Comparison of ENCODE assay signal across 8 cellular contexts in genomic region chr12:52151859-52152783, GRCh38. TPM values are rescaled to one million over a fixed set of nuclear protein-coding genes. Genes with fewer than 3 reads are reported as not detected.
DNase-seq lines count a peak whose midpoint lies in the region; ATAC-seq and TF ChIP-seq lines count a peak whose summit lies in the region.

No MANE protein-coding gene starts in this region.

- ATAC-seq in GM21447 (IDR thresholded peaks at IDR 0.05; ENCODE audit: unreplicated experiment), result no peak

- no peaks in the 10 kb centered on the region for H3K36me3 Mint-ChIP-seq in endothelial cell (ENCODE audit: low read depth, unreplicated experiment)

- no peaks in the 10 kb centered on the region for H3K9me3 ChIP-seq in MG63

- H3K4me1 Mint-ChIP-seq in endothelial cell (ENCODE audit: unreplicated experiment), result peaks cover 20% of the 10 kb centered on the region

- no peak overlapping the region for H3K4me3 ChIP-seq in MG63

- H3K27me3 ChIP-seq in MG63, result no peaks in the 10 kb centered on the region

- DNase-seq in ELR (ENCODE audit: low read depth) (peak; percentile 72), MG63 (peak; percentile 97), endothelial cell (ENCODE audit: low spot score) (peak; percentile 80), mucosa of gallbladder (ENCODE audit: low spot score) (peak; percentile 58), NCI-H2196 (lab: John Stamatoyannopoulos, UW; ENCODE audit: unreplicated experiment) (no peak)
- peak; percentile 19 to 60 for DNase-seq in activated CD8-positive, alpha-beta memory T cell treated with anti-CD3 and anti-CD28 coated beads for 1 hour (ENCODE audit: extremely low read depth in 1 of 2, low read depth in 1 of 2)
- peak; percentile 21 to 40 for DNase-seq in stimulated activated CD8-positive, alpha-beta memory T cell treated with anti-CD3 and anti-CD28 coated beads, Interleukin-4, amount 100 ng/mL, for 4 hours (ENCODE audit: low read depth in 2 of 2, low spot score in 1 of 2)

- no peaks in the 10 kb centered on the region for H3K36me3 ChIP-seq in MG63

- no peaks in the 10 kb centered on the region for H3K9me3 Mint-ChIP-seq in endothelial cell (ENCODE audit: unreplicated experiment)

- peak; percentile 98 for TF ChIP-seq CTCF in endothelial cell (IDR thresholded peaks at IDR 0.05; ENCODE audit: unreplicated experiment)

- no peak overlapping the region for H3K4me3 Mint-ChIP-seq in endothelial cell (ENCODE audit: unreplicated experiment)

- H3K27me3 Mint-ChIP-seq in endothelial cell (ENCODE audit: unreplicated experiment), result no peaks in the 10 kb centered on the region

- peak overlapping the region; percentile 21 for H3K27ac Mint-ChIP-seq in endothelial cell (ENCODE audit: unreplicated experiment)

RNA-seq across cellular contexts. Expression of gene KRT80, which starts 39.7 kb away (rescaled TPM):
- total RNA-seq in MG63 (2014; rRNA removed; shearing (Covaris generic); ENCODE audit: low replicate concordance), result 12.0 and 18.2 TPM in 2 replicates
- total RNA-seq in endothelial cell (ENCODE audit: unreplicated experiment) (1.5 TPM), mucosa of gallbladder (15.5 TPM)
